In the genomic region with DNA sequence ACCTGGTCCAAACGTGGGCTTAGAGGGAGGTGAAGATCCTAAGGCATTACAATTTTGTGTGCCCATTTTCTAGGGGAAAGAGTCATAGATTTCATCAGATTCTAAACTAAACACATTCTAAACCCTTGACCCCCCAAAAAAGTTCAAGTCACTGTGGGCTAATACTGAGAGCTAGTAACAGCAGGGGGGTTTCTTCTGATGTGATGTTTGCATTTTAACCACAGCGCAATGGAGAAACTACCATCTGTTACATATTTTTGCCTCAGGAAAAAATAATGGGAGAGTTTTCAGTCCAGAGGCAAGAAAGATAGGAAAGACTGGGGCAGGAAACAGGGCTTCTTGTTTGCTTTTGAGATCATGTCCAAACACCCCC, we compare ENCODE assay signal across 11 cellular contexts.
"Had no signal": no experiment of that assay in that cellular context is flagged by ENCODE, and none has a peak within 500 bp of the region (broad histone marks: within the 10 kb centered on the region; RNA-seq: fewer than 3 reads in every experiment).

No MANE protein-coding gene starts in this region.

- H3K4me3 Mint-ChIP-seq: activated CD4-positive, alpha-beta memory T cell treated with anti-CD3 and anti-CD28 coated beads for 36 hours; activated naive CD8-positive, alpha-beta T cell treated with anti-CD3 and anti-CD28 coated beads, Interleukin-2, amount 10 ng/mL, durations not matched to agents 7 days and 5 days; endodermal cell; stimulated activated naive CD8-positive, alpha-beta T cell treated with anti-CD3 and anti-CD28 coated beads, Interleukin-15, amount 100 ng/mL, for 72 hours had no signal

- DNase-seq: activated CD4-positive, alpha-beta memory T cell treated with anti-CD3 and anti-CD28 coated beads for 36 hours; activated naive CD8-positive, alpha-beta T cell treated with anti-CD3 and anti-CD28 coated beads, Interleukin-2, amount 10 ng/mL, durations not matched to agents 7 days and 5 days; activated T-cell treated with anti-CD3 and anti-CD28 coated beads, Interleukin-2, amount 50 U/mL, for 48 hours; cerebellar nuclear complex; dermis blood vessel endothelial cell; endodermal cell; erythroblast; stimulated activated CD4-positive, alpha-beta T cell treated with anti-CD3 and anti-CD28 coated beads, Interleukin-15, amount 100 ng/mL, for 24 hours; stimulated activated CD4-positive, alpha-beta T cell treated with anti-CD3 and anti-CD28 coated beads, Interleukin-4, amount 100 ng/mL, for 24 hours; stimulated activated naive CD8-positive, alpha-beta T cell treated with anti-CD3 and anti-CD28 coated beads, Interleukin-15, amount 100 ng/mL, for 72 hours had no signal

- H3K9me3 Mint-ChIP-seq: activated CD4-positive, alpha-beta memory T cell treated with anti-CD3 and anti-CD28 coated beads for 36 hours; activated naive CD8-positive, alpha-beta T cell treated with anti-CD3 and anti-CD28 coated beads, Interleukin-2, amount 10 ng/mL, durations not matched to agents 7 days and 5 days; endodermal cell; stimulated activated naive CD8-positive, alpha-beta T cell treated with anti-CD3 and anti-CD28 coated beads, Interleukin-15, amount 100 ng/mL, for 72 hours had no signal

- H3K9me3 ChIP-seq: thoracic aorta had no signal

- H3K27ac Mint-ChIP-seq: activated CD4-positive, alpha-beta memory T cell treated with anti-CD3 and anti-CD28 coated beads for 36 hours; activated naive CD8-positive, alpha-beta T cell treated with anti-CD3 and anti-CD28 coated beads, Interleukin-2, amount 10 ng/mL, durations not matched to agents 7 days and 5 days; endodermal cell; stimulated activated naive CD8-positive, alpha-beta T cell treated with anti-CD3 and anti-CD28 coated beads, Interleukin-15, amount 100 ng/mL, for 72 hours had no signal

- H3K36me3 Mint-ChIP-seq: activated CD4-positive, alpha-beta memory T cell treated with anti-CD3 and anti-CD28 coated beads for 36 hours; activated naive CD8-positive, alpha-beta T cell treated with anti-CD3 and anti-CD28 coated beads, Interleukin-2, amount 10 ng/mL, durations not matched to agents 7 days and 5 days had no signal

- H3K36me3 ChIP-seq: thoracic aorta had no signal

- H3K4me1 Mint-ChIP-seq: stimulated activated naive CD8-positive, alpha-beta T cell treated with anti-CD3 and anti-CD28 coated beads, Interleukin-15, amount 100 ng/mL, for 72 hours had no signal

- H3K27ac ChIP-seq: thoracic aorta had no signal

- ATAC-seq: stimulated activated naive CD8-positive, alpha-beta T cell treated with anti-CD3 and anti-CD28 coated beads, Interleukin-15, amount 100 ng/mL, for 72 hours had no signal
